ENCODE assay signal across 8 cellular contexts in the genomic region with DNA sequence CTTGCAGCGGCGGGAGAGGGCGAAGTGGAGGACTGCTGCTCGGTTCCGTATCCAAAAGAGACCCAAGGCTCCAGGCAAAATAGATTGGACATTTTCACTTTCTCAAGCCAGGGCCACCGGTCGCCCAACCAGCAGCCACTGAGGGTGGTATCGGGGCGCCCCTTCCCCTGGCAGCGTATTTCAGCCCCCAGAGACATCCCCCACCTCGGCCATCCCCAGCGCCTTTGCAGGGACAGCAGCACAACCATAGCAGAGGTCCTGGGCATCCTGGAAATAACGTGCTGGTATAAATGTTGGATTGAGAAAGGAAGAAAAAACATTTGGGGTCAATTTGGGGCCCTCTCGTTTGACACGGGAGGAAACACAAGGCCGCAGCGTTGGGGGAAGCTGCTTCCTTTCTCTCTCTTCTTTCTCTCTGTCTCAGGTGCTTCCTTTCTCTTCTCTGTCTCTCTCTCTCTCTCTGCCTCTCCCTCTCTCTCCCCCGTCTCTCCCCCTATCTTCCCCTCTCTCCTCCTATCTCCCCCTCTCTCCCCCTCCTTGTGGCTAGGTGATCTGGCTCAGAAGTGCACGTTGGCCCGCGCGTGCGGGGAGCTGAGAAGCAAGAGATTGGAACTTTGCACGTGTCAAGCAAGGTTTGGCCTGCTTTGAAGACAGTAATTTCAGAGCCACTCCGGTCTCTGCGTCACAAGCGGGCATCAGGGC. TPM values are rescaled to one million over a fixed set of nuclear protein-coding genes. Genes with fewer than 3 reads are reported as not detected.
A peak's percentile ranks its signal among the peaks of the same experiment; 100 is the strongest.
DNase-seq lines count a peak whose midpoint lies in the region; TF ChIP-seq lines count a peak whose summit lies in the region.

No MANE protein-coding gene starts in this region.

- H3K36me3 Mint-ChIP-seq in glutamatergic neuron (ENCODE audit: unreplicated experiment): no peaks in the 10 kb centered on the region

- 17% methylated on average over 21 of the region's 27 CpGs for WGBS in smooth muscle cell (ENCODE audit: low lambda C conversion rate)

- no peaks in the 10 kb centered on the region for H3K79me2 ChIP-seq in smooth muscle cell (ENCODE audit: low read depth)

- no peak overlapping the region for H3K4me3 Mint-ChIP-seq in glutamatergic neuron (ENCODE audit: unreplicated experiment)

- no peaks in the 10 kb centered on the region for H3K9me3 Mint-ChIP-seq in glutamatergic neuron (ENCODE audit: unreplicated experiment)

- no peaks in the 10 kb centered on the region for H4K20me1 ChIP-seq in smooth muscle cell (ENCODE audit: low read depth)

- H3K36me3 ChIP-seq in smooth muscle cell (ENCODE audit: low read depth): no peaks in the 10 kb centered on the region

- no peak for TF ChIP-seq CTCF in AG09309 (IDR thresholded peaks at IDR 0.05; ENCODE audit: control insufficient read depth, insufficient read depth, low read depth, low read length, missing control alignments)
- TF ChIP-seq CTCF in HL-60 (IDR thresholded peaks at IDR 0.05; ENCODE audit: insufficient read depth, low read length): no peak
- TF ChIP-seq CTCF in glutamatergic neuron (IDR thresholded peaks at IDR 0.05; ENCODE audit: partially characterized antibody, unreplicated experiment): no peak
- no peak for TF ChIP-seq CTCF in smooth muscle cell (IDR thresholded peaks at IDR 0.05; ENCODE audit: borderline replicate concordance, insufficient read depth, poor library complexity, severe bottlenecking)

- DNase-seq in AG09309 (ENCODE audit: low read depth) (no peak), HL-60 (ENCODE audit: low read depth in 1 of 2, low spot score in 1 of 2) (no peak), activated T-cell treated with anti-CD3 and anti-CD28 coated beads for 48 hours (ENCODE audit: low read depth) (peak; percentile 32), glutamatergic neuron (no peak), smooth muscle cell (lab: John Stamatoyannopoulos, UW; ENCODE audit: unreplicated experiment) (no peak), HuH-7 (ENCODE audit: low spot score) (no peak), H4 (ENCODE audit: low spot score) (no peak), NCI-H2196 treated with DMSO at 0.1 percent for 48 hours (lab: John Stamatoyannopoulos, UW; ENCODE audit: unreplicated experiment) (no peak)

- peak overlapping the region; percentile 86 for H2AFZ ChIP-seq in smooth muscle cell (ENCODE audit: low read depth)

- peaks cover 3% of the 10 kb centered on the region for H3K4me1 ChIP-seq in smooth muscle cell (ENCODE audit: low read depth)

- H3K4me3 ChIP-seq in AG09309 (ENCODE audit: control insufficient read depth, low read depth, low read length) (peak overlapping the region; percentile 48), HL-60 (replicated peaks; ENCODE audit: insufficient read depth, low read length) (peak overlapping the region; percentile 81), smooth muscle cell (peak overlapping the region; percentile 83)

- no peak overlapping the region for H3K9ac ChIP-seq in smooth muscle cell (ENCODE audit: low read depth)

- peak overlapping the region; percentile 99 for H3K4me2 ChIP-seq in smooth muscle cell

- H3K27ac ChIP-seq in HL-60 (replicated peaks) (peak overlapping the region; percentile 47), smooth muscle cell (ENCODE audit: low read depth) (no peak overlapping the region)

- H3K4me1 Mint-ChIP-seq in glutamatergic neuron (ENCODE audit: low read depth, unreplicated experiment): peaks cover 13% of the 10 kb centered on the region

- H3K27me3 ChIP-seq in HL-60 (ENCODE audit: insufficient read depth, poor library complexity, severe bottlenecking) (no peaks in the 10 kb centered on the region), smooth muscle cell (ENCODE audit: low read depth) (peaks cover 30% of the 10 kb centered on the region)

- no peaks in the 10 kb centered on the region for H3F3A ChIP-seq in smooth muscle cell (ENCODE audit: low read depth)

- no peaks in the 10 kb centered on the region for H3K9me3 ChIP-seq in smooth muscle cell (replicated peaks; ENCODE audit: low read depth)

- H3K27ac Mint-ChIP-seq in glutamatergic neuron (ENCODE audit: unreplicated experiment): peak overlapping the region; percentile 56

- peaks cover 9% of the 10 kb centered on the region for H3K27me3 Mint-ChIP-seq in glutamatergic neuron (ENCODE audit: unreplicated experiment)

RNA-seq across cellular contexts. Expression of gene RETREG1, which starts 0.6 kb away (rescaled TPM):
- total RNA-seq in glutamatergic neuron (ENCODE audit: unreplicated experiment) (6.3 TPM), smooth muscle cell (0.90 and 4.4 TPM in 2 replicates)
- 0.19 and 4.0 TPM in 2 replicates for polyA plus RNA-seq in smooth muscle cell
- 1.5 and 3.1 TPM in 2 replicates for total RNA-seq in H4 (2014; rRNA removed; shearing (Covaris generic))
